ENCODE assay signal across 1 cellular context in the genomic region with DNA sequence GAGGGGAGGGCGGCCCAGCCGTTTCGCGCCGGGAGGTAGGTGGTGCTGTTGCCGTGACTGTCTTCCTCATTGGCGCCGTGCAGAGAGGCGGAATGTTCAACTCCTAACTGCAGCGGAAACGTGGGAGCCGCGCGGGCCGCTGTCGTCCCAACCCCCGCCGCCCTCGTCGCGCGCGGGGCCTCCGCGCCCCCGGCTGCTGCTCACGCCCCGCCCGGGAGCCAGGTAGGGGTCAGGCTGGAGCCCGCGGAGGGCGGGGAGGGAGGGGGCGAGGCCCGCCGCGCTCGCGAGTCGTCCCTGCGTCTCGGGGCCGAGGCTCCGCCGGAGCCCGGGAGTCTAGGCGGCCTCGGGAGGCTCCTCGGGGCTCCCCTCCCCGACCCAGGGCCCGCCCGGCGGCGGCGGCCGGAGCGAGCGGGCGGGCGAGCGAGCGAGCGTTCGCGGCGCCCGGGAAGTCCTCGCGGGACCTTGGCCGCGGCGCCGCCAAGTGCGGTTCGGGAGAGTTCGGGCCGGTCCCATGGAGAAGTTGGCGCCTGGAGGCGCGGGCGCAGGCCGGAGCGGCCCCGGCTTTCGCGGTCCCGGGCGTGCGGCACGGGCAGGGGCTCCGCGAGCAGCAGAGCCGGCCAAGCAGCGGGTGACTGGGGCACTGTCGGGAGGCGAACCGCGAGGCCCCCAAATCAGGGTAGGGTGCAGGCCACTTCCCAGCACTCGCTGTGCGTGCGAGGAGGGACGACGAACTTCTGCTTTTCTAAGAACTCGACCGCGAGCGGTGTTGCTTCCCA.
A peak's percentile ranks its signal among the peaks of the same experiment; 100 is the strongest.
TF ChIP-seq lines count a peak whose summit lies in the region.

MAP3K20 (plus strand) TSS at position 66 of the 776 bp plus-strand sequence. CDS start 15,186 bp downstream, outside the sequence.

TF ChIP-seq in K562, 482 proteins besides CTCF, POLR2A, EP300 and RAD21 (continued from another document and continues in another):
- no peak for TF ChIP-seq SREBF2 (CRISPR knock-in tag; IDR thresholded peaks at IDR 0.05)
- TF ChIP-seq RB1 (IDR thresholded peaks at IDR 0.05; ENCODE audit: low read depth), result peak; percentile 96
- peak; percentile 93; the same call in 1 of the 2 replicates for TF ChIP-seq AFF4 (CRISPR knock-in tag; IDR thresholded peaks at IDR 0.05)
- TF ChIP-seq CREM (IDR thresholded peaks at IDR 0.05; ENCODE audit: low read depth), result peak; percentile 74
- TF ChIP-seq ZNF830 (CRISPR knock-in tag; IDR thresholded peaks at IDR 0.05), result no peak
- TF ChIP-seq, protein P1, sequence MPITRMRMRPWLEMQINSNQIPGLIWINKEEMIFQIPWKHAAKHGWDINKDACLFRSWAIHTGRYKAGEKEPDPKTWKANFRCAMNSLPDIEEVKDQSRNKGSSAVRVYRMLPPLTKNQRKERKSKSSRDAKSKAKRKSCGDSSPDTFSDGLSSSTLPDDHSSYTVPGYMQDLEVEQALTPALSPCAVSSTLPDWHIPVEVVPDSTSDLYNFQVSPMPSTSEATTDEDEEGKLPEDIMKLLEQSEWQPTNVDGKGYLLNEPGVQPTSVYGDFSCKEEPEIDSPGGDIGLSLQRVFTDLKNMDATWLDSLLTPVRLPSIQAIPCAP (CRISPR knock-in tag; IDR thresholded peaks at IDR 0.05; ENCODE audit: borderline replicate concordance), result no peak
- TF ChIP-seq ZBTB1 (CRISPR knock-in tag; IDR thresholded peaks at IDR 0.05; ENCODE audit: borderline replicate concordance, low read depth), result peak; percentile 66
- peak; percentile 86 for TF ChIP-seq E2F4 (CRISPR knock-in tag; IDR thresholded peaks at IDR 0.05; ENCODE audit: low read depth)
- no peak for TF ChIP-seq ZNF280B (CRISPR knock-in tag; IDR thresholded peaks at IDR 0.05)
- TF ChIP-seq SMAD2 (IDR thresholded peaks at IDR 0.05; ENCODE audit: low read depth, low read length), result no peak
- peak; percentile 93 for TF ChIP-seq KAT7 (CRISPR knock-in tag; IDR thresholded peaks at IDR 0.05; ENCODE audit: borderline replicate concordance)
- TF ChIP-seq, protein P2, sequence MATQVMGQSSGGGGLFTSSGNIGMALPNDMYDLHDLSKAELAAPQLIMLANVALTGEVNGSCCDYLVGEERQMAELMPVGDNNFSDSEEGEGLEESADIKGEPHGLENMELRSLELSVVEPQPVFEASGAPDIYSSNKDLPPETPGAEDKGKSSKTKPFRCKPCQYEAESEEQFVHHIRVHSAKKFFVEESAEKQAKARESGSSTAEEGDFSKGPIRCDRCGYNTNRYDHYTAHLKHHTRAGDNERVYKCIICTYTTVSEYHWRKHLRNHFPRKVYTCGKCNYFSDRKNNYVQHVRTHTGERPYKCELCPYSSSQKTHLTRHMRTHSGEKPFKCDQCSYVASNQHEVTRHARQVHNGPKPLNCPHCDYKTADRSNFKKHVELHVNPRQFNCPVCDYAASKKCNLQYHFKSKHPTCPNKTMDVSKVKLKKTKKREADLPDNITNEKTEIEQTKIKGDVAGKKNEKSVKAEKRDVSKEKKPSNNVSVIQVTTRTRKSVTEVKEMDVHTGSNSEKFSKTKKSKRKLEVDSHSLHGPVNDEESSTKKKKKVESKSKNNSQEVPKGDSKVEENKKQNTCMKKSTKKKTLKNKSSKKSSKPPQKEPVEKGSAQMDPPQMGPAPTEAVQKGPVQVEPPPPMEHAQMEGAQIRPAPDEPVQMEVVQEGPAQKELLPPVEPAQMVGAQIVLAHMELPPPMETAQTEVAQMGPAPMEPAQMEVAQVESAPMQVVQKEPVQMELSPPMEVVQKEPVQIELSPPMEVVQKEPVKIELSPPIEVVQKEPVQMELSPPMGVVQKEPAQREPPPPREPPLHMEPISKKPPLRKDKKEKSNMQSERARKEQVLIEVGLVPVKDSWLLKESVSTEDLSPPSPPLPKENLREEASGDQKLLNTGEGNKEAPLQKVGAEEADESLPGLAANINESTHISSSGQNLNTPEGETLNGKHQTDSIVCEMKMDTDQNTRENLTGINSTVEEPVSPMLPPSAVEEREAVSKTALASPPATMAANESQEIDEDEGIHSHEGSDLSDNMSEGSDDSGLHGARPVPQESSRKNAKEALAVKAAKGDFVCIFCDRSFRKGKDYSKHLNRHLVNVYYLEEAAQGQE (CRISPR knock-in tag; IDR thresholded peaks at IDR 0.05; ENCODE audit: low read depth), result 0 out of 2 replicates have a peak, but pooled peaks have one; percentile 40
- no peak for TF ChIP-seq CBFA2T2 (conservative IDR thresholded peaks at IDR 0.05)
- no peak for TF ChIP-seq ZNF274 (IDR thresholded peaks at IDR 0.05; ENCODE audit: borderline replicate concordance, low read depth, low read length)
- no peak for TF ChIP-seq ZNF165 (CRISPR knock-in tag; IDR thresholded peaks at IDR 0.05; ENCODE audit: borderline replicate concordance)
- 0 out of 2 replicates have a peak, but pooled peaks have one; percentile 12 for TF ChIP-seq FOSL1 (tag; conservative IDR thresholded peaks at IDR 0.05)
- no peak for TF ChIP-seq CEBPB (tag; IDR thresholded peaks at IDR 0.05)
- TF ChIP-seq POLR2G (IDR thresholded peaks at IDR 0.05; ENCODE audit: low read depth, low read length), result peak; percentile 96
- TF ChIP-seq ZNF184 (CRISPR knock-in tag; IDR thresholded peaks at IDR 0.05), result no peak
- TF ChIP-seq RBM17 (IDR thresholded peaks at IDR 0.05; ENCODE audit: borderline replicate concordance, low read depth, low read length), result no peak
- peak; percentile 72 for TF ChIP-seq TFAP4 (CRISPR knock-in tag; IDR thresholded peaks at IDR 0.05; ENCODE audit: borderline replicate concordance)
- TF ChIP-seq YY1 (IDR thresholded peaks at IDR 0.05; ENCODE audit: borderline replicate concordance in 1 of 3, control insufficient read depth in 1 of 3, extremely low read depth in 1 of 3, insufficient read depth in 3 of 3, insufficient read length in 1 of 3, insufficient replicate concordance in 2 of 3, low read depth in 1 of 3, low read length in 2 of 3), result peak in 2 of 3 experiments; percentile 55 to 66
- TF ChIP-seq SRSF9 (IDR thresholded peaks at IDR 0.05; ENCODE audit: borderline replicate concordance, low read depth, low read length), result no peak
- TF ChIP-seq, protein P3, sequence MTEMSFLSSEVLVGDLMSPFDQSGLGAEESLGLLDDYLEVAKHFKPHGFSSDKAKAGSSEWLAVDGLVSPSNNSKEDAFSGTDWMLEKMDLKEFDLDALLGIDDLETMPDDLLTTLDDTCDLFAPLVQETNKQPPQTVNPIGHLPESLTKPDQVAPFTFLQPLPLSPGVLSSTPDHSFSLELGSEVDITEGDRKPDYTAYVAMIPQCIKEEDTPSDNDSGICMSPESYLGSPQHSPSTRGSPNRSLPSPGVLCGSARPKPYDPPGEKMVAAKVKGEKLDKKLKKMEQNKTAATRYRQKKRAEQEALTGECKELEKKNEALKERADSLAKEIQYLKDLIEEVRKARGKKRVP (CRISPR knock-in tag; IDR thresholded peaks at IDR 0.05), result no peak
- no peak for TF ChIP-seq PTRF (tag; IDR thresholded peaks at IDR 0.05)
- peak; percentile 23; the same call in 1 of the 2 replicates for TF ChIP-seq MEF2A (IDR thresholded peaks at IDR 0.05; ENCODE audit: control insufficient read depth, low read depth, low read length)
- no peak for TF ChIP-seq ZNF23 (CRISPR knock-in tag; IDR thresholded peaks at IDR 0.05)
- TF ChIP-seq POLR2AphosphoS5 (IDR thresholded peaks at IDR 0.05; ENCODE audit: control insufficient read depth, insufficient read depth, low read depth, low read length), result peak; percentile 71
- TF ChIP-seq BRCA1 (IDR thresholded peaks at IDR 0.05), result no peak
- TF ChIP-seq BRCA1 (CRISPR knock-in tag; IDR thresholded peaks at IDR 0.05), result peak; percentile 78; the same call in 1 of the 2 replicates
- TF ChIP-seq, protein P4, sequence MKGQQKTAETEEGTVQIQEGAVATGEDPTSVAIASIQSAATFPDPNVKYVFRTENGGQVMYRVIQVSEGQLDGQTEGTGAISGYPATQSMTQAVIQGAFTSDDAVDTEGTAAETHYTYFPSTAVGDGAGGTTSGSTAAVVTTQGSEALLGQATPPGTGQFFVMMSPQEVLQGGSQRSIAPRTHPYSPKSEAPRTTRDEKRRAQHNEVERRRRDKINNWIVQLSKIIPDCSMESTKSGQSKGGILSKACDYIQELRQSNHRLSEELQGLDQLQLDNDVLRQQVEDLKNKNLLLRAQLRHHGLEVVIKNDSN (CRISPR knock-in tag; IDR thresholded peaks at IDR 0.05), result no peak
- TF ChIP-seq MCM3 (IDR thresholded peaks at IDR 0.05), result no peak
- 0 out of 2 replicates have a peak, but pooled peaks have one; percentile 42 for TF ChIP-seq ZNF644 (tag; IDR thresholded peaks at IDR 0.05; ENCODE audit: low read depth)
- TF ChIP-seq NFE2 (IDR thresholded peaks at IDR 0.05; ENCODE audit: low read depth), result peak; percentile 15; the same call in 1 of the 2 replicates
- TF ChIP-seq STAG1 (CRISPR knock-in tag; IDR thresholded peaks at IDR 0.05; ENCODE audit: borderline replicate concordance), result no peak
- no peak for TF ChIP-seq HOXB6 (CRISPR knock-in tag; IDR thresholded peaks at IDR 0.05; ENCODE audit: borderline replicate concordance)
- TF ChIP-seq RFX1 (IDR thresholded peaks at IDR 0.05), result no peak
- peak; percentile 81 for TF ChIP-seq ZBTB7A (IDR thresholded peaks at IDR 0.05; ENCODE audit: borderline replicate concordance, control insufficient read depth, low read depth, low read length)
- no peak for TF ChIP-seq C11orf30 (IDR thresholded peaks at IDR 0.05; ENCODE audit: low read depth)
